In genomic region chr19:49929611-49930482, GRCh38 we compare ENCODE assay signal across 8 cellular contexts. TPM values are rescaled to one million over a fixed set of nuclear protein-coding genes. Genes with fewer than 3 reads are reported as not detected.
DNase-seq lines count a peak whose midpoint lies in the region; ATAC-seq, FAIRE-seq and TF ChIP-seq lines count a peak whose summit lies in the region.

No MANE protein-coding gene starts in this region.

- peak; percentile 93 for DNase-seq in DMS79 treated with DMSO at 0.1 percent for 48 hours (lab: John Stamatoyannopoulos, UW)
- DNase-seq in Karpas-422, result peak; percentile 99
- DNase-seq in RCC 7860 (ENCODE audit: low spot score), result peak; percentile 91
- DNase-seq in activated T-helper 1 cell treated with anti-CD3 and anti-CD28 coated beads, Interleukin-12 subunit alpha, Interleukin-12 subunit beta, Interleukin-2, Interleukin-4 antibody, amounts not matched to agents 30 ng/mL and 10 ng/mL and 1 ng/mL, durations not matched to agents 14 hours and 24 hours and 36 hours (ENCODE audit: low spot score), result peak; percentile 89
- DNase-seq in fibroblast of mammary gland (ENCODE audit: low read depth), result peak; percentile 97
- peak; percentile 77 to 99 (median 95) for DNase-seq in naive thymus-derived CD8-positive, alpha-beta T cell
- DNase-seq in stimulated activated naive B cell treated with anti-CD40 and anti-IgM and Interleukin-4, amounts not matched to agents 10 μg/mL and 1 μg/mL and 100 μg/mL, for 72 hours, result peak; percentile 93

- H3K36me3 Mint-ChIP-seq in activated T-helper 1 cell treated with anti-CD3 and anti-CD28 coated beads, Interleukin-12 subunit alpha, Interleukin-12 subunit beta, Interleukin-2, Interleukin-4 antibody, amounts not matched to agents 30 ng/mL and 10 ng/mL and 1 ng/mL, durations not matched to agents 14 hours and 24 hours and 36 hours (ENCODE audit: low read depth), result peaks cover 59% of the 10 kb centered on the region
- peaks cover 0 to 24% (median 4%) of the 10 kb centered on the region in 3 donors for H3K36me3 Mint-ChIP-seq in naive thymus-derived CD8-positive, alpha-beta T cell
- H3K36me3 Mint-ChIP-seq in stimulated activated naive B cell treated with anti-CD40 and anti-IgM and Interleukin-4, amounts not matched to agents 10 μg/mL and 1 μg/mL and 100 μg/mL, for 72 hours, result peaks cover 68 to 75% of the 10 kb centered on the region in 2 donors

- peak overlapping the region; percentile 97 for H3K4me3 Mint-ChIP-seq in activated T-helper 1 cell treated with anti-CD3 and anti-CD28 coated beads, Interleukin-12 subunit alpha, Interleukin-12 subunit beta, Interleukin-2, Interleukin-4 antibody, amounts not matched to agents 30 ng/mL and 10 ng/mL and 1 ng/mL, durations not matched to agents 14 hours and 24 hours and 36 hours
- peak overlapping the region; percentile 93 to 100 (median 99) for H3K4me3 Mint-ChIP-seq in naive thymus-derived CD8-positive, alpha-beta T cell
- H3K4me3 Mint-ChIP-seq in stimulated activated naive B cell treated with anti-CD40 and anti-IgM and Interleukin-4, amounts not matched to agents 10 μg/mL and 1 μg/mL and 100 μg/mL, for 72 hours, result peak overlapping the region; percentile 95

- H3K27me3 Mint-ChIP-seq in activated T-helper 1 cell treated with anti-CD3 and anti-CD28 coated beads, Interleukin-12 subunit alpha, Interleukin-12 subunit beta, Interleukin-2, Interleukin-4 antibody, amounts not matched to agents 30 ng/mL and 10 ng/mL and 1 ng/mL, durations not matched to agents 14 hours and 24 hours and 36 hours (ENCODE audit: insufficient read depth), result peaks cover 2% of the 10 kb centered on the region
- H3K27me3 Mint-ChIP-seq in naive thymus-derived CD8-positive, alpha-beta T cell, result peaks cover 0 to 5% (median 0%) of the 10 kb centered on the region in 5 donors
- no peaks in the 10 kb centered on the region for H3K27me3 Mint-ChIP-seq in stimulated activated naive B cell treated with anti-CD40 and anti-IgM and Interleukin-4, amounts not matched to agents 10 μg/mL and 1 μg/mL and 100 μg/mL, for 72 hours

- peak overlapping the region; percentile 99 for H3K9ac ChIP-seq in Karpas-422 (ENCODE audit: low read length)

- peaks cover 37% of the 10 kb centered on the region for H4K20me1 ChIP-seq in Karpas-422 (ENCODE audit: insufficient read depth, low read depth, low read length)

- intact Hi-C loops in activated T-helper 1 cell treated with anti-CD3 and anti-CD28 coated beads, Interleukin-12 subunit alpha, Interleukin-12 subunit beta, Interleukin-2, Interleukin-4 antibody, amounts not matched to agents 30 ng/mL and 10 ng/mL and 1 ng/mL, durations not matched to agents 14 hours and 24 hours and 36 hours (cut with micrococcal nuclease), result loop anchor here (1.0 to 2.0 kb wide), 11 partner anchors 19 to 164 kb away; partner anchors contain the start of genes AKT1S1, FUZ, PNKP and TBC1D17

- peaks cover 58% of the 10 kb centered on the region for H3K36me3 ChIP-seq in Karpas-422 (ENCODE audit: insufficient read depth, low read length)

- peaks cover 49% of the 10 kb centered on the region for H3K4me1 ChIP-seq in Karpas-422 (ENCODE audit: low read length)

- H3K79me2 ChIP-seq in Karpas-422 (ENCODE audit: low read length), result peaks cover 61% of the 10 kb centered on the region

- H3K9me3 Mint-ChIP-seq in activated T-helper 1 cell treated with anti-CD3 and anti-CD28 coated beads, Interleukin-12 subunit alpha, Interleukin-12 subunit beta, Interleukin-2, Interleukin-4 antibody, amounts not matched to agents 30 ng/mL and 10 ng/mL and 1 ng/mL, durations not matched to agents 14 hours and 24 hours and 36 hours, result peaks cover 4% of the 10 kb centered on the region
- H3K9me3 Mint-ChIP-seq in naive thymus-derived CD8-positive, alpha-beta T cell, result peaks cover 0 to 9% (median 0%) of the 10 kb centered on the region in 9 donors
- H3K9me3 Mint-ChIP-seq in stimulated activated naive B cell treated with anti-CD40 and anti-IgM and Interleukin-4, amounts not matched to agents 10 μg/mL and 1 μg/mL and 100 μg/mL, for 72 hours, result peaks cover 9 to 17% of the 10 kb centered on the region in 2 donors

- H3K9me3 ChIP-seq in Karpas-422 (ENCODE audit: low read length), result no peaks in the 10 kb centered on the region

- H3K4me2 ChIP-seq in Karpas-422 (ENCODE audit: low read depth, low read length, poor library complexity, severe bottlenecking), result peak overlapping the region; percentile 80

- POLR2A ChIA-PET in naive thymus-derived CD8-positive, alpha-beta T cell (lab: Charles Lee), result interaction anchor here (0.6 to 3.6 kb wide), 30 partner anchors 11 to 908 kb away, joined by 3 to 42 read pairs (median 4); partner anchors contain the start of genes AKT1S1, AP2A1, IL4I1 and JOSD2

- H2AFZ ChIP-seq in Karpas-422 (ENCODE audit: low read length), result peak overlapping the region; percentile 70; the same call in 1 of the 2 replicates

- peak; percentile 26 for FAIRE-seq in RCC 7860 (lab: Jason Lieb, UNC)

- H3K27me3 ChIP-seq in Karpas-422 (ENCODE audit: low read length), result no peaks in the 10 kb centered on the region

- peaks cover 49% of the 10 kb centered on the region for H3K4me1 Mint-ChIP-seq in activated T-helper 1 cell treated with anti-CD3 and anti-CD28 coated beads, Interleukin-12 subunit alpha, Interleukin-12 subunit beta, Interleukin-2, Interleukin-4 antibody, amounts not matched to agents 30 ng/mL and 10 ng/mL and 1 ng/mL, durations not matched to agents 14 hours and 24 hours and 36 hours (ENCODE audit: low read depth)
- peaks cover 43 to 75% (median 67%) of the 10 kb centered on the region in 4 donors for H3K4me1 Mint-ChIP-seq in naive thymus-derived CD8-positive, alpha-beta T cell
- peaks cover 45 to 73% of the 10 kb centered on the region in 2 donors for H3K4me1 Mint-ChIP-seq in stimulated activated naive B cell treated with anti-CD40 and anti-IgM and Interleukin-4, amounts not matched to agents 10 μg/mL and 1 μg/mL and 100 μg/mL, for 72 hours

- ATAC-seq in GM21825 (IDR thresholded peaks at IDR 0.05; ENCODE audit: unreplicated experiment), result peak; percentile 65
- ATAC-seq in naive thymus-derived CD8-positive, alpha-beta T cell, result peak; percentile 81 to 89
- peak; percentile 87 to 93 for ATAC-seq in stimulated activated naive B cell treated with anti-CD40 and anti-IgM and Interleukin-4, amounts not matched to agents 10 μg/mL and 1 μg/mL and 100 μg/mL, for 72 hours (replicated peaks)

- TF ChIP-seq CTCF in fibroblast of mammary gland (conservative IDR thresholded peaks at IDR 0.05; ENCODE audit: control insufficient read depth, insufficient read depth, low read depth, low read length), result no peak

- peak overlapping the region; percentile 100 for H3K27ac Mint-ChIP-seq in activated T-helper 1 cell treated with anti-CD3 and anti-CD28 coated beads, Interleukin-12 subunit alpha, Interleukin-12 subunit beta, Interleukin-2, Interleukin-4 antibody, amounts not matched to agents 30 ng/mL and 10 ng/mL and 1 ng/mL, durations not matched to agents 14 hours and 24 hours and 36 hours
- peak overlapping the region; percentile 95 to 99 (median 98) for H3K27ac Mint-ChIP-seq in naive thymus-derived CD8-positive, alpha-beta T cell
- peak overlapping the region; percentile 96 for H3K27ac Mint-ChIP-seq in stimulated activated naive B cell treated with anti-CD40 and anti-IgM and Interleukin-4, amounts not matched to agents 10 μg/mL and 1 μg/mL and 100 μg/mL, for 72 hours

- H3K9me2 ChIP-seq in Karpas-422 (replicated peaks; ENCODE audit: insufficient read depth, low read length), result no peaks in the 10 kb centered on the region

- H3K27ac ChIP-seq in Karpas-422 (ENCODE audit: low read length), result peak overlapping the region; percentile 94

- H3K4me3 ChIP-seq in Karpas-422 (ENCODE audit: low read length) (peak overlapping the region; percentile 75), fibroblast of mammary gland (ENCODE audit: control insufficient read depth, low read depth, low read length) (peak overlapping the region; percentile 90)

RNA-seq across cellular contexts. Expression of gene NUP62, which starts 0.5 kb away (rescaled TPM):
- 35.0 and 37.9 TPM in 2 replicates for total RNA-seq in Karpas-422 (2014; rRNA removed; shearing (Covaris generic); ENCODE audit: low replicate concordance)
- 231 and 238 TPM in 2 replicates for total RNA-seq in activated T-helper 1 cell treated with anti-CD3 and anti-CD28 coated beads, Interleukin-12 subunit alpha, Interleukin-12 subunit beta, Interleukin-2, Interleukin-4 antibody, amounts not matched to agents 30 ng/mL and 10 ng/mL and 1 ng/mL, durations not matched to agents 14 hours and 24 hours and 36 hours
- total RNA-seq in naive thymus-derived CD8-positive, alpha-beta T cell, result 10 to 100 TPM; 53.9 to 61.4 TPM
- 10 to 100 TPM; 38.5 to 54.5 (median 49.1) TPM for polyA plus RNA-seq in naive thymus-derived CD8-positive, alpha-beta T cell

RNA-seq across cellular contexts. Expression of gene ATF5, which starts 0.8 kb away (rescaled TPM):
- 454 and 537 TPM in 2 replicates for total RNA-seq in Karpas-422 (2014; rRNA removed; shearing (Covaris generic); ENCODE audit: low replicate concordance)
- 50.7 and 52.0 TPM in 2 replicates for total RNA-seq in activated T-helper 1 cell treated with anti-CD3 and anti-CD28 coated beads, Interleukin-12 subunit alpha, Interleukin-12 subunit beta, Interleukin-2, Interleukin-4 antibody, amounts not matched to agents 30 ng/mL and 10 ng/mL and 1 ng/mL, durations not matched to agents 14 hours and 24 hours and 36 hours
- total RNA-seq in naive thymus-derived CD8-positive, alpha-beta T cell, result 1 to 10 TPM; 8.4 to 9.2 TPM
- polyA plus RNA-seq in naive thymus-derived CD8-positive, alpha-beta T cell, result under 1 TPM; 0.71 to 0.97 (median 0.84) TPM

RNA-seq across cellular contexts. Expression of gene SIGLEC11, which starts 31.1 kb away (rescaled TPM):
- 0.87 TPM in 1 of 2 replicates, not detected in the other for total RNA-seq in Karpas-422 (2014; rRNA removed; shearing (Covaris generic); ENCODE audit: low replicate concordance)
- not detected in 2 replicates for total RNA-seq in activated T-helper 1 cell treated with anti-CD3 and anti-CD28 coated beads, Interleukin-12 subunit alpha, Interleukin-12 subunit beta, Interleukin-2, Interleukin-4 antibody, amounts not matched to agents 30 ng/mL and 10 ng/mL and 1 ng/mL, durations not matched to agents 14 hours and 24 hours and 36 hours
- total RNA-seq in naive thymus-derived CD8-positive, alpha-beta T cell, result not detected
- polyA plus RNA-seq in naive thymus-derived CD8-positive, alpha-beta T cell, result not detected

RNA-seq across cellular contexts. Expression of gene IL4I1, which starts 33.2 kb away (rescaled TPM):
- not detected in 2 replicates for total RNA-seq in Karpas-422 (2014; rRNA removed; shearing (Covaris generic); ENCODE audit: low replicate concordance)
- 50.0 and 51.5 TPM in 2 replicates for total RNA-seq in activated T-helper 1 cell treated with anti-CD3 and anti-CD28 coated beads, Interleukin-12 subunit alpha, Interleukin-12 subunit beta, Interleukin-2, Interleukin-4 antibody, amounts not matched to agents 30 ng/mL and 10 ng/mL and 1 ng/mL, durations not matched to agents 14 hours and 24 hours and 36 hours
- 1 to 10 TPM in 1 of 2 experiments, under 1 TPM in 1; 0.85 to 1.1 TPM for total RNA-seq in naive thymus-derived CD8-positive, alpha-beta T cell
- under 1 TPM; 0.24 to 0.26 (median 0.25) TPM for polyA plus RNA-seq in naive thymus-derived CD8-positive, alpha-beta T cell

RNA-seq across cellular contexts. Expression of gene TBC1D17, which starts 52.3 kb away (rescaled TPM):
- 13.6 and 17.8 TPM in 2 replicates for total RNA-seq in Karpas-422 (2014; rRNA removed; shearing (Covaris generic); ENCODE audit: low replicate concordance)
- 38.7 and 41.8 TPM in 2 replicates for total RNA-seq in activated T-helper 1 cell treated with anti-CD3 and anti-CD28 coated beads, Interleukin-12 subunit alpha, Interleukin-12 subunit beta, Interleukin-2, Interleukin-4 antibody, amounts not matched to agents 30 ng/mL and 10 ng/mL and 1 ng/mL, durations not matched to agents 14 hours and 24 hours and 36 hours
- total RNA-seq in naive thymus-derived CD8-positive, alpha-beta T cell, result 10 to 100 TPM; 92.7 to 94.0 TPM
- polyA plus RNA-seq in naive thymus-derived CD8-positive, alpha-beta T cell, result 10 to 100 TPM in 2 of 3 donors, 1 to 10 TPM in 1; 8.1 to 17.7 (median 11.3) TPM

Comparison
In these comparisons a context has a peak if more than half of its experiments do, and no peak if none do; other contexts are left out.
1. Peak in every context shown above with its lines: DNase-seq, ATAC-seq, H3K4me3 ChIP-seq and H3K27ac ChIP-seq.